1 cellular context compared by ENCODE assay signal in the genomic region with DNA sequence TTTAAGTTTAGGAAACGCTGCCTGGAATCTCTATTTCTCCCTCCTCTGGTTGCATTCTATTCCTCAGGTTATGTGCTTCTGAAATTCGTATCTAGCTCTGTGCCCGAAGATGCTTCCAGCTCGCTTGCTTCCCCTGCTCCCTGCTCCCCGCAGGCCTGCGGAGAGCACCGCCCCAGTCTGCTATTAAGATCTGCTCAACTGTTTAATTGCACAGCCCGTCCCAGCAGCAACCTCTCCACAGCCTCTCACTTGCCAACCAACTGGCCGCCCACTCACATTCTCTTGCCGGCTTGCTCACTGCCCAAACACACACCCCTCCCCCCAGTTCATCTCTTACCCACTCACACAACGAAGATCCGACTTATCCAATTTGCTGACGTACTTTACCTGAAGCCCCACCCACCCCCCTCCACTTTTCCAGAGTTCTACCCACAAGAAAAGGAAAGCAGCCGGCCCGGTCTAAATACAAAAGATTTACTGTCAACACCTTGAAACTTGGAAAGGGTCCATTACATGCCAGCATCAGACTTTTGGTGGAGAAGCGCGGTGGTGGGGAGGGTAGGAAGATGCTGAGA.
TF ChIP-seq lines count a peak whose summit lies in the region.

No MANE protein-coding gene starts in this region.

TF ChIP-seq in liver, 16 proteins besides CTCF, POLR2A, EP300 and RAD21 (continued from another document):
- TF ChIP-seq, protein P1, sequence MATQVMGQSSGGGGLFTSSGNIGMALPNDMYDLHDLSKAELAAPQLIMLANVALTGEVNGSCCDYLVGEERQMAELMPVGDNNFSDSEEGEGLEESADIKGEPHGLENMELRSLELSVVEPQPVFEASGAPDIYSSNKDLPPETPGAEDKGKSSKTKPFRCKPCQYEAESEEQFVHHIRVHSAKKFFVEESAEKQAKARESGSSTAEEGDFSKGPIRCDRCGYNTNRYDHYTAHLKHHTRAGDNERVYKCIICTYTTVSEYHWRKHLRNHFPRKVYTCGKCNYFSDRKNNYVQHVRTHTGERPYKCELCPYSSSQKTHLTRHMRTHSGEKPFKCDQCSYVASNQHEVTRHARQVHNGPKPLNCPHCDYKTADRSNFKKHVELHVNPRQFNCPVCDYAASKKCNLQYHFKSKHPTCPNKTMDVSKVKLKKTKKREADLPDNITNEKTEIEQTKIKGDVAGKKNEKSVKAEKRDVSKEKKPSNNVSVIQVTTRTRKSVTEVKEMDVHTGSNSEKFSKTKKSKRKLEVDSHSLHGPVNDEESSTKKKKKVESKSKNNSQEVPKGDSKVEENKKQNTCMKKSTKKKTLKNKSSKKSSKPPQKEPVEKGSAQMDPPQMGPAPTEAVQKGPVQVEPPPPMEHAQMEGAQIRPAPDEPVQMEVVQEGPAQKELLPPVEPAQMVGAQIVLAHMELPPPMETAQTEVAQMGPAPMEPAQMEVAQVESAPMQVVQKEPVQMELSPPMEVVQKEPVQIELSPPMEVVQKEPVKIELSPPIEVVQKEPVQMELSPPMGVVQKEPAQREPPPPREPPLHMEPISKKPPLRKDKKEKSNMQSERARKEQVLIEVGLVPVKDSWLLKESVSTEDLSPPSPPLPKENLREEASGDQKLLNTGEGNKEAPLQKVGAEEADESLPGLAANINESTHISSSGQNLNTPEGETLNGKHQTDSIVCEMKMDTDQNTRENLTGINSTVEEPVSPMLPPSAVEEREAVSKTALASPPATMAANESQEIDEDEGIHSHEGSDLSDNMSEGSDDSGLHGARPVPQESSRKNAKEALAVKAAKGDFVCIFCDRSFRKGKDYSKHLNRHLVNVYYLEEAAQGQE (IDR thresholded peaks at IDR 0.05) = peak; percentile 81
- peak; percentile 65 for TF ChIP-seq SP1 (IDR thresholded peaks at IDR 0.05)
